In genomic region chr16:82671743-82672142, GRCh38 we compare ENCODE assay signal across 10 cellular contexts. TPM values are rescaled to one million over a fixed set of nuclear protein-coding genes. Genes with fewer than 3 reads are reported as not detected.
A peak's percentile ranks its signal among the peaks of the same experiment; 100 is the strongest.
DNase-seq lines count a peak whose midpoint lies in the region; FAIRE-seq and TF ChIP-seq lines count a peak whose summit lies in the region.
"Had no signal": no experiment of that assay in that cellular context is flagged by ENCODE, and none has a peak within 500 bp of the region (broad histone marks: within the 10 kb centered on the region; RNA-seq: fewer than 3 reads in every experiment).

No MANE protein-coding gene starts in this region.

- H3K27ac ChIP-seq in breast epithelium = no peak overlapping the region
- no peak overlapping the region for H3K27ac ChIP-seq in PC-9
- H3K27ac ChIP-seq in dorsolateral prefrontal cortex = no peak overlapping the region

- H3K79me2 ChIP-seq in PC-9 (ENCODE audit: low read depth) = no peaks in the 10 kb centered on the region

- TF ChIP-seq CTCF in MCF 10A (IDR thresholded peaks at IDR 0.05; ENCODE audit: unreplicated experiment) (peak; percentile 37), breast epithelium (IDR thresholded peaks at IDR 0.05) (no peak), PC-9 (conservative IDR thresholded peaks at IDR 0.05) (peak; percentile 37; the same call in 1 of the 2 replicates), dorsolateral prefrontal cortex (IDR thresholded peaks at IDR 0.05 in 54 of 56, conservative IDR thresholded peaks at IDR 0.05 in 2 of 56; ENCODE audit: low read depth in 1 of 56, partially characterized antibody in 56 of 56) (peak in 31 of 56 donors; percentile 11 to 56 (median 28))

- no peak overlapping the region for H3K4me2 ChIP-seq in PC-9

- no peak overlapping the region for H3K4me3 Mint-ChIP-seq in MCF 10A (ENCODE audit: unreplicated experiment)
- H3K4me3 Mint-ChIP-seq: CD4-positive, CD25-positive, alpha-beta regulatory T cell had no signal

- no peak for FAIRE-seq in GM12891 (lab: Jason Lieb, UNC)
- no peak for FAIRE-seq in GM12892 (lab: Jason Lieb, UNC)

- BruUV-seq in MCF 10A (replicated peaks; lab: Mats Ljungman, UMichigan) = no TSS peak
- no TSS peak for BruUV-seq in PC-9 (replicated peaks; lab: Mats Ljungman, UMichigan)

- POLR2A ChIA-PET in MCF 10A (lab: Yijun Ruan, JAX) = no interaction called here
- POLR2A ChIA-PET in PC-9 (lab: Charles Lee; ENCODE audit: unreplicated experiment) = no interaction called here

- no peak overlapping the region for H3K4me3 ChIP-seq in breast epithelium
- H3K4me3 ChIP-seq in PC-9 = no peak overlapping the region
- no peak overlapping the region for H3K4me3 ChIP-seq in dorsolateral prefrontal cortex

- no peak overlapping the region for H2AFZ ChIP-seq in PC-9

- H3K9me3 ChIP-seq in breast epithelium (no peaks in the 10 kb centered on the region), PC-9 (ENCODE audit: insufficient read depth, low read depth) (no peaks in the 10 kb centered on the region)

- intact Hi-C loops in MCF 10A (cut with micrococcal nuclease) = no loop called here
- intact Hi-C loops in breast epithelium (cut with DNase I; ENCODE audit: low total_unique reads) = no loop called here
- intact Hi-C loops in PC-9 (cut with micrococcal nuclease; ENCODE audit: unreplicated experiment) = no loop called here
- intact Hi-C loops in dorsolateral prefrontal cortex (cut with DNase I) = no loop called here

- peaks cover 6% of the 10 kb centered on the region for H3K4me1 Mint-ChIP-seq in MCF 10A (ENCODE audit: insufficient read depth, unreplicated experiment)
- H3K4me1 Mint-ChIP-seq: CD4-positive, CD25-positive, alpha-beta regulatory T cell had no signal

- H3K27me3 Mint-ChIP-seq in MCF 10A (ENCODE audit: insufficient read depth, unreplicated experiment) = no peaks in the 10 kb centered on the region

- H4K20me1 ChIP-seq in PC-9 (ENCODE audit: insufficient read depth) = no peaks in the 10 kb centered on the region

- H3K9me2 ChIP-seq in PC-9 (ENCODE audit: insufficient read depth) = no peaks in the 10 kb centered on the region

- no peaks in the 10 kb centered on the region for H3K36me3 ChIP-seq in breast epithelium
- no peaks in the 10 kb centered on the region for H3K36me3 ChIP-seq in PC-9 (ENCODE audit: low read depth)

- H3K36me3 Mint-ChIP-seq in MCF 10A (ENCODE audit: insufficient read depth, unreplicated experiment) = peaks cover 13% of the 10 kb centered on the region
- H3K36me3 Mint-ChIP-seq: CD4-positive, CD25-positive, alpha-beta regulatory T cell had no signal

- no peaks in the 10 kb centered on the region for H3F3A ChIP-seq in PC-9 (ENCODE audit: insufficient read depth, low read depth)

- DNase-seq in MCF 10A (ENCODE audit: unreplicated experiment) (peak; percentile 42), breast epithelium (ENCODE audit: low spot score in 2 of 2) (no peak), PC-9 (no peak), dorsolateral prefrontal cortex (peak in 1 of 10 donors; percentile 42), GM12891 (ENCODE audit: insufficient read length, low spot score) (no peak), AML-193 (lab: John Stamatoyannopoulos, UW) (no peak), GM12892 (ENCODE audit: insufficient read length) (no peak)
- DNase-seq in stimulated activated CD8-positive, alpha-beta memory T cell treated with anti-CD3 and anti-CD28 coated beads, Interleukin-4, amount 100 ng/mL, for 24 hours (ENCODE audit: low read depth) = peak; percentile 10
- DNase-seq: midbrain had no signal

- H3K4me1 ChIP-seq in breast epithelium (no peaks in the 10 kb centered on the region), PC-9 (replicated peaks; ENCODE audit: insufficient read depth) (no peaks in the 10 kb centered on the region)

- no peaks in the 10 kb centered on the region for H3K9me3 Mint-ChIP-seq in MCF 10A (ENCODE audit: unreplicated experiment)

- H3K27ac Mint-ChIP-seq in MCF 10A (ENCODE audit: low read depth, unreplicated experiment) = no peak overlapping the region
- H3K27ac Mint-ChIP-seq: CD4-positive, CD25-positive, alpha-beta regulatory T cell had no signal

- H3K27me3 ChIP-seq in breast epithelium (peaks cover 0 to 13% of the 10 kb centered on the region in 2 donors), PC-9 (ENCODE audit: insufficient read depth, low read depth) (peaks cover 22% of the 10 kb centered on the region), dorsolateral prefrontal cortex (peaks cover 0 to 7% (median 0%) of the 10 kb centered on the region in 45 donors)

- CTCF ChIA-PET in MCF 10A (lab: Yijun Ruan, JAX) (interaction anchor here (0.6 to 1.6 kb wide), 9 partner anchors 9 to 587 kb away, joined by 3 to 4 read pairs (median 3); no protein-coding TSS in a partner anchor), PC-9 (lab: Charles Lee) (no interaction called here)

- no peak for TF ChIP-seq POLR2A in breast epithelium (IDR thresholded peaks at IDR 0.05)
- no peak for TF ChIP-seq POLR2A in GM12891 (IDR thresholded peaks at IDR 0.05; ENCODE audit: low read depth, low read length)
- TF ChIP-seq POLR2A in GM12892 (IDR thresholded peaks at IDR 0.05; ENCODE audit: low read depth, low read length) = no peak

TF ChIP-seq in GM12891, 5 proteins besides CTCF, POLR2A, EP300 and RAD21:
- TF ChIP-seq SPI1 (IDR thresholded peaks at IDR 0.05; ENCODE audit: low read depth, low read length) (no peak), TAF1 (IDR thresholded peaks at IDR 0.05; ENCODE audit: low read depth, low read length) (no peak), POLR2AphosphoS5 (IDR thresholded peaks at IDR 0.05; ENCODE audit: low read depth, low read length) (no peak), PAX5 (IDR thresholded peaks at IDR 0.05; ENCODE audit: insufficient read depth, low read length, severe bottlenecking) (no peak), POU2F2 (IDR thresholded peaks at IDR 0.05; ENCODE audit: low read depth, low read length) (no peak)

RNA-seq across cellular contexts. Expression of gene CDH13, which starts 45.0 kb away (rescaled TPM):
- total RNA-seq in MCF 10A (2022) = 49.3 and 55.2 TPM in 2 replicates
- 10 to 100 TPM in 2 of 3 donors, 1 to 10 TPM in 1; 6.0 to 13.1 (median 11.5) TPM for total RNA-seq in breast epithelium
- total RNA-seq in PC-9 (2021) = 0.24 TPM in 1 of 2 replicates, not detected in the other
- total RNA-seq in dorsolateral prefrontal cortex = 100 to 1,000 TPM in 5 of 120 experiments, 10 to 100 TPM in 115; 16.1 to 129 (median 65.8) TPM
- 0.03 TPM for polyA plus RNA-seq in GM12891 (2012; ENCODE audit: low read depth, missing spikeins)
- 0.53 TPM for polyA plus RNA-seq in GM12892 (2012; ENCODE audit: missing spikeins)
- total RNA-seq: CD4-positive, CD25-positive, alpha-beta regulatory T cell had no signal
- polyA plus RNA-seq: CD4-positive, CD25-positive, alpha-beta regulatory T cell had no signal

Comparison
In these comparisons a context has a peak if more than half of its experiments do, and no peak if none do; other contexts are left out.
1. DNase-seq: peak in MCF 10A (single experiment) and stimulated activated CD8-positive, alpha-beta memory T cell treated with anti-CD3 and anti-CD28 coated beads, Interleukin-4, amount 100 ng/mL, for 24 hours (single experiment); none in breast epithelium (0 of 2), PC-9 (0 of 2), GM12891 (single experiment), AML-193 (0 of 2) and GM12892 (single experiment).
2. CTCF ChIP-seq: peak in MCF 10A (single experiment), PC-9 (single experiment) and dorsolateral prefrontal cortex (31 of 56); none in breast epithelium (0 of 3).